Comparison of ENCODE assay signal across 19 cellular contexts in the genomic region with DNA sequence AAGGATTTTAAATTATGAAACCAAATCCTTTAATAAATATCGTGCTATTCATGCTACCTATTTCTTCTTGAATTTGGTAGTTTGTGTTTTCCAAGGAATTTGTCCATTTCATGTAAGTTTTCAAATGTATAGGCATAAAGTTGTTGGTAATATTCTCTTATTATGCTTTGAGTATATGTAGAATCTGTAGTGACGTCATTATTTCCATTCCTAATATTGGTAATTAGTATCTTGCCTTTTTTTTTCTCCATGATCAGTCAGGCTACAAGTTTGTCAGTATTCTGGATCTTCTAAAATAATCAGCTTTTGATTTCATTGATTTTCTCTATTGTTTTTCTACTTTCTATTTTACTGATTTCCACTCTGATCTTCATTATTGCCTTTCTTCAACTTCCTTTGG.
"Had no signal": no experiment of that assay in that cellular context is flagged by ENCODE, and none has a peak within 500 bp of the region (broad histone marks: within the 10 kb centered on the region; RNA-seq: fewer than 3 reads in every experiment).

No MANE protein-coding gene starts in this region.

- H3K4me1 Mint-ChIP-seq: nephron progenitor cell had no signal

- H3K27me3 Mint-ChIP-seq: type B pancreatic cell had no signal

- H3K27me3 ChIP-seq: dorsolateral prefrontal cortex, heart left ventricle, sigmoid colon, suprapubic skin, thyroid gland had no signal

- H3K4me3 ChIP-seq: dorsolateral prefrontal cortex, heart left ventricle, lung, sigmoid colon, skin epidermis, suprapubic skin, thyroid gland had no signal

- DNase-seq: dorsolateral prefrontal cortex; effector CD8-positive, alpha-beta T cell; heart left ventricle; hippocampal formation; left colon; left ventricle myocardium superior; mesendoderm; naive thymus-derived CD4-positive, alpha-beta T cell; nephron progenitor cell; posterior cingulate gyrus; sigmoid colon; stimulated activated CD4-positive, alpha-beta T cell treated with anti-CD3 and anti-CD28 coated beads, Interleukin-12 subunit alpha, Interleukin-12 subunit beta, amount 100 ng/mL, for 4 hours; stimulated activated naive CD8-positive, alpha-beta T cell treated with anti-CD3 and anti-CD28 coated beads, Interleukin-15, Interleukin-2, amounts not matched to agents 100 U/mL and 50 U/mL, for 24 hours; thyroid gland had no signal

- H3K27ac Mint-ChIP-seq: naive thymus-derived CD4-positive, alpha-beta T cell; nephron progenitor cell; type B pancreatic cell had no signal

- H3K9me3 ChIP-seq: sigmoid colon, suprapubic skin, thyroid gland had no signal

- H3K9me3 Mint-ChIP-seq: type B pancreatic cell had no signal

- H3K4me1 ChIP-seq: suprapubic skin, thyroid gland had no signal

- H3K36me3 Mint-ChIP-seq: naive thymus-derived CD4-positive, alpha-beta T cell; type B pancreatic cell had no signal

- H3K4me3 Mint-ChIP-seq: naive thymus-derived CD4-positive, alpha-beta T cell; nephron progenitor cell; type B pancreatic cell had no signal

- H3K27ac ChIP-seq: sigmoid colon, skin epidermis, suprapubic skin, thyroid gland had no signal

- ATAC-seq: esophagus mucosa; heart left ventricle; left colon; left ventricle myocardium superior; naive thymus-derived CD4-positive, alpha-beta T cell; stimulated activated naive CD8-positive, alpha-beta T cell treated with anti-CD3 and anti-CD28 coated beads, Interleukin-15, Interleukin-2, amounts not matched to agents 100 U/mL and 50 U/mL, for 24 hours had no signal

- H3K36me3 ChIP-seq: heart left ventricle, sigmoid colon, suprapubic skin, thyroid gland had no signal
